14 cellular contexts compared by ENCODE assay signal in the genomic region with DNA sequence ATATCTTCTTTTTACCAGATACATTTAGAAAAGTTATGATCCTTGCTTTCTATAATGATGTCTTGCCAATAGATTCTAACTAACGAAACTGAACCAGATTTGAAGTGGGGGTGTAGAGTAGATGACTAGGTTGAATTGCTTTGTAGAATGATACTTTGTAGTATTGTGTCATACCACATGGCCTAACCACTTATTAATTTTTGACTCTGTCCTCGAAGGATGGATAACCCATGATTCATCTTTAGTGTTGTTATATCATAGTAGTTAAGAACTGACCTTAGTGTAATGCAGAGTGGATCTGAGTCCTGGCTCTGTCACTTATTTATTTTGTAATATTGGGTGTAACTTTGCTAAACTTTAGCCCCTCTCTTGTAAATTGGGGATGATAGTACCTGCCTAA. TPM values are rescaled to one million over a fixed set of nuclear protein-coding genes. Genes with fewer than 3 reads are reported as not detected.
DNase-seq lines count a peak whose midpoint lies in the region; ATAC-seq and TF ChIP-seq lines count a peak whose summit lies in the region.
"Had no signal": no experiment of that assay in that cellular context is flagged by ENCODE, and none has a peak within 500 bp of the region (broad histone marks: within the 10 kb centered on the region; RNA-seq: fewer than 3 reads in every experiment).

No MANE protein-coding gene starts in this region.

- no peak for TF ChIP-seq CTCF in hepatocyte (IDR thresholded peaks at IDR 0.05; ENCODE audit: poor library complexity)

- peak overlapping the region; percentile 82 for H3K4me2 ChIP-seq in hepatocyte

- no peaks in the 10 kb centered on the region for H3K9me3 Mint-ChIP-seq in stimulated activated naive CD8-positive, alpha-beta T cell treated with anti-CD3 and anti-CD28 coated beads, Interleukin-15, Interleukin-2, amounts not matched to agents 100 ng/mL and 50 ng/mL, for 24 hours

- no peak overlapping the region for H3K4me3 Mint-ChIP-seq in stimulated activated naive CD8-positive, alpha-beta T cell treated with anti-CD3 and anti-CD28 coated beads, Interleukin-15, Interleukin-2, amounts not matched to agents 100 ng/mL and 50 ng/mL, for 24 hours

- no peak overlapping the region for H2AFZ ChIP-seq in hepatocyte

- WGBS in hepatocyte (ENCODE audit: low lambda C conversion rate, missing lambda C conversion rate) = 68% methylated on average over 2 of the region's 2 CpGs

- H3K9me3 ChIP-seq in hepatocyte (ENCODE audit: low read depth) = no peaks in the 10 kb centered on the region

- peaks cover 75% of the 10 kb centered on the region for H3K4me1 Mint-ChIP-seq in stimulated activated naive CD8-positive, alpha-beta T cell treated with anti-CD3 and anti-CD28 coated beads, Interleukin-15, Interleukin-2, amounts not matched to agents 100 ng/mL and 50 ng/mL, for 24 hours (ENCODE audit: low read depth)

- no peak overlapping the region for H3K4me3 ChIP-seq in hepatocyte
- H3K4me3 ChIP-seq: skin epidermis had no signal

- DNase-seq in stimulated activated naive CD8-positive, alpha-beta T cell treated with anti-CD3 and anti-CD28 coated beads, Interleukin-15, Interleukin-2, amounts not matched to agents 100 U/mL and 50 U/mL, for 24 hours = no peak
- DNase-seq in RKO (ENCODE audit: low spot score) (peak; percentile 82), hepatocyte (ENCODE audit: low spot score) (no peak), HuH-7 (ENCODE audit: low spot score) (no peak), GOT3 (lab: John Stamatoyannopoulos, UW) (no peak)
- DNase-seq: activated T-cell treated with anti-CD3 and anti-CD28 coated beads, Interleukin-2, amount 50 U/mL, for 48 hours; COR-L47; effector CD4-positive, alpha-beta T cell; H7; stimulated activated naive CD4-positive, alpha-beta T cell had no signal

- H3K36me3 Mint-ChIP-seq in stimulated activated naive CD8-positive, alpha-beta T cell treated with anti-CD3 and anti-CD28 coated beads, Interleukin-15, Interleukin-2, amounts not matched to agents 100 ng/mL and 50 ng/mL, for 24 hours (ENCODE audit: low read depth) = peaks cover 4% of the 10 kb centered on the region

- H3K36me3 ChIP-seq in hepatocyte (replicated peaks; ENCODE audit: insufficient read depth, low read depth) = no peaks in the 10 kb centered on the region

- H3K9me2 ChIP-seq in hepatocyte (replicated peaks; ENCODE audit: insufficient read depth) = no peaks in the 10 kb centered on the region

- peaks cover 84% of the 10 kb centered on the region for H4K20me1 ChIP-seq in hepatocyte (ENCODE audit: insufficient read depth, poor library complexity, severe bottlenecking)

- peak overlapping the region; percentile 43 for H3K27ac Mint-ChIP-seq in stimulated activated naive CD8-positive, alpha-beta T cell treated with anti-CD3 and anti-CD28 coated beads, Interleukin-15, Interleukin-2, amounts not matched to agents 100 ng/mL and 50 ng/mL, for 24 hours

- peaks cover 18% of the 10 kb centered on the region for H3K4me1 ChIP-seq in hepatocyte (ENCODE audit: insufficient read depth)

- no peak overlapping the region for H3K27ac ChIP-seq in hepatocyte
- H3K27ac ChIP-seq: skin epidermis had no signal

- ATAC-seq in stimulated activated naive CD8-positive, alpha-beta T cell treated with anti-CD3 and anti-CD28 coated beads, Interleukin-15, Interleukin-2, amounts not matched to agents 100 U/mL and 50 U/mL, for 24 hours = no peak
- ATAC-seq in HG02763 (IDR thresholded peaks at IDR 0.05; ENCODE audit: unreplicated experiment) (no peak), HG02678 (IDR thresholded peaks at IDR 0.05; ENCODE audit: unreplicated experiment) (no peak)

- H3K79me2 ChIP-seq in hepatocyte = peaks cover 89% of the 10 kb centered on the region

- H3K27me3 ChIP-seq in hepatocyte = no peaks in the 10 kb centered on the region

- H3K27me3 Mint-ChIP-seq in stimulated activated naive CD8-positive, alpha-beta T cell treated with anti-CD3 and anti-CD28 coated beads, Interleukin-15, Interleukin-2, amounts not matched to agents 100 ng/mL and 50 ng/mL, for 24 hours = no peaks in the 10 kb centered on the region

RNA-seq across cellular contexts. Expression of a gene that starts 4.5 kb away (rescaled TPM):
- total RNA-seq in hepatocyte = 72.8 and 79.2 TPM in 2 replicates
- 15.2 and 18.0 TPM in 2 replicates for polyA plus RNA-seq in hepatocyte
